ENCODE assay signal across 14 cellular contexts in the genomic region with DNA sequence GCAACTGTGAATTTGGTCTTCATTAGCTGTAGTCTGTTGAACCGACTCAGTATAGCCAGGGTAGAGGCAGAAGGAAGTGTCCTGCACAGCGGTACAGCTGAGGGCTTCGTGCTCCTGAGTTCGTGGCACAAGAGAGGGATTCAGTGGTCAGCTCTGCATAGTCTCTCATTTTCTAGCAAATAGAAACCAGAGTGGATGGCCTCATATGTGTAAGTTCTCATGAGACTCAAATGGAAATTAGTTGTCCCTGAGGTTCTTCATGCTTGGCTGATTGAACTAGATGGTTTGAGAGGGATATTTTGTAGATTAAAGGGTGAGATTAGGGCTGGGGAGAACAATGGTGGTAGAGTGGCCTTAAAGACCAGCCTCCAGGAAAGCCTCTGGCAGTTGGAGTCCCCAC. TPM values are rescaled to one million over a fixed set of nuclear protein-coding genes. Genes with fewer than 3 reads are reported as not detected.
DNase-seq lines count a peak whose midpoint lies in the region; ATAC-seq and TF ChIP-seq lines count a peak whose summit lies in the region.
"Had no signal": no experiment of that assay in that cellular context is flagged by ENCODE, and none has a peak within 500 bp of the region (broad histone marks: within the 10 kb centered on the region; RNA-seq: fewer than 3 reads in every experiment).

No MANE protein-coding gene starts in this region.

- H3K27ac ChIP-seq in WERI-Rb-1, result no peak overlapping the region
- H3K27ac ChIP-seq: neural progenitor cell had no signal

- no peak overlapping the region for H3K4me3 Mint-ChIP-seq in activated T-helper 2 cell treated with anti-CD3 and anti-CD28 coated beads, Interferon-gamma antibody, Interleukin-2, Interleukin-4, amounts not matched to agents 10 μg/mL and 5 μg/mL and 100 μg/mL, durations not matched to agents 14 hours and 24 hours and 36 hours (ENCODE audit: low read depth)
- H3K4me3 Mint-ChIP-seq: activated CD4-positive, alpha-beta memory T cell treated with anti-CD3 and anti-CD28 coated beads, Interleukin-2, amount 10 ng/mL, durations not matched to agents 7 days and 5 days; neural progenitor cell had no signal

- peaks cover 79% of the 10 kb centered on the region for H3K36me3 Mint-ChIP-seq in activated T-helper 2 cell treated with anti-CD3 and anti-CD28 coated beads, Interferon-gamma antibody, Interleukin-2, Interleukin-4, amounts not matched to agents 10 μg/mL and 5 μg/mL and 100 μg/mL, durations not matched to agents 14 hours and 24 hours and 36 hours (ENCODE audit: low read depth)

- no peaks in the 10 kb centered on the region for H3K9me3 ChIP-seq in WERI-Rb-1 (ENCODE audit: severe bottlenecking)
- H3K9me3 ChIP-seq: BE2C had no signal

- no peak for TF ChIP-seq CTCF in WERI-Rb-1 (IDR thresholded peaks at IDR 0.05; ENCODE audit: low read depth, low read length)

- ATAC-seq in GM19438 (IDR thresholded peaks at IDR 0.05; ENCODE audit: low read depth, unreplicated experiment), result peak; percentile 54
- peak; percentile 56 for ATAC-seq in HG03025 (IDR thresholded peaks at IDR 0.05; ENCODE audit: low FRiP score, unreplicated experiment)

- DNase-seq in activated T-helper 2 cell treated with anti-CD3 and anti-CD28 coated beads, Interferon-gamma antibody, Interleukin-2, Interleukin-4, amounts not matched to agents 10 μg/mL and 5 μg/mL and 100 μg/mL, durations not matched to agents 14 hours and 24 hours and 36 hours (ENCODE audit: low spot score), result no peak
- no peak for DNase-seq in WERI-Rb-1
- DNase-seq in activated T-cell treated with anti-CD3 and anti-CD28 coated beads for 4 hours, result no peak
- no peak for DNase-seq in NCI-H1105 treated with DMSO at 0.1 percent for 48 hours (lab: John Stamatoyannopoulos, UW)
- no peak for DNase-seq in T1000 (lab: John Stamatoyannopoulos, UW)
- DNase-seq: activated CD4-positive, alpha-beta memory T cell treated with anti-CD3 and anti-CD28 coated beads, Interleukin-2, amount 10 ng/mL, durations not matched to agents 7 days and 5 days; amniotic stem cell; BE2C; NCI-H2081; stimulated activated CD4-positive, alpha-beta T cell treated with anti-CD3 and anti-CD28 coated beads, Interleukin-2, amount 100 ng/mL, for 24 hours had no signal

- no peaks in the 10 kb centered on the region for H3K27me3 ChIP-seq in WERI-Rb-1 (ENCODE audit: insufficient read depth, low read depth, severe bottlenecking)
- H3K27me3 ChIP-seq: BE2C, neural progenitor cell had no signal

- no peaks in the 10 kb centered on the region for H3K27me3 Mint-ChIP-seq in activated T-helper 2 cell treated with anti-CD3 and anti-CD28 coated beads, Interferon-gamma antibody, Interleukin-2, Interleukin-4, amounts not matched to agents 10 μg/mL and 5 μg/mL and 100 μg/mL, durations not matched to agents 14 hours and 24 hours and 36 hours (ENCODE audit: low read depth)
- H3K27me3 Mint-ChIP-seq: activated CD4-positive, alpha-beta memory T cell treated with anti-CD3 and anti-CD28 coated beads, Interleukin-2, amount 10 ng/mL, durations not matched to agents 7 days and 5 days had no signal

- intact Hi-C loops in activated T-helper 2 cell treated with anti-CD3 and anti-CD28 coated beads, Interferon-gamma antibody, Interleukin-2, Interleukin-4, amounts not matched to agents 10 μg/mL and 5 μg/mL and 100 μg/mL, durations not matched to agents 14 hours and 24 hours and 36 hours (cut with micrococcal nuclease), result no loop called here

- peak overlapping the region; percentile 44 for H3K27ac Mint-ChIP-seq in activated T-helper 2 cell treated with anti-CD3 and anti-CD28 coated beads, Interferon-gamma antibody, Interleukin-2, Interleukin-4, amounts not matched to agents 10 μg/mL and 5 μg/mL and 100 μg/mL, durations not matched to agents 14 hours and 24 hours and 36 hours
- H3K27ac Mint-ChIP-seq: activated CD4-positive, alpha-beta memory T cell treated with anti-CD3 and anti-CD28 coated beads, Interleukin-2, amount 10 ng/mL, durations not matched to agents 7 days and 5 days had no signal

- H3K4me1 Mint-ChIP-seq in activated T-helper 2 cell treated with anti-CD3 and anti-CD28 coated beads, Interferon-gamma antibody, Interleukin-2, Interleukin-4, amounts not matched to agents 10 μg/mL and 5 μg/mL and 100 μg/mL, durations not matched to agents 14 hours and 24 hours and 36 hours (ENCODE audit: low read depth), result peaks cover 35% of the 10 kb centered on the region

- peaks cover 33% of the 10 kb centered on the region for H3K36me3 ChIP-seq in WERI-Rb-1
- H3K36me3 ChIP-seq: neural progenitor cell had no signal

- H3K9me3 Mint-ChIP-seq in activated T-helper 2 cell treated with anti-CD3 and anti-CD28 coated beads, Interferon-gamma antibody, Interleukin-2, Interleukin-4, amounts not matched to agents 10 μg/mL and 5 μg/mL and 100 μg/mL, durations not matched to agents 14 hours and 24 hours and 36 hours, result peaks cover 3% of the 10 kb centered on the region

- peak overlapping the region; percentile 11; the same call in 1 of the 2 replicates for H3K4me3 ChIP-seq in GM08714 (ENCODE audit: low read length)
- no peak overlapping the region for H3K4me3 ChIP-seq in WERI-Rb-1 (ENCODE audit: low read depth, low read length)
- H3K4me3 ChIP-seq: neural progenitor cell had no signal

RNA-seq across cellular contexts. Expression of gene ARHGEF7, which starts 50.5 kb away (rescaled TPM):
- 65.7 and 76.0 TPM in 2 replicates for total RNA-seq in activated T-helper 2 cell treated with anti-CD3 and anti-CD28 coated beads, Interferon-gamma antibody, Interleukin-2, Interleukin-4, amounts not matched to agents 10 μg/mL and 5 μg/mL and 100 μg/mL, durations not matched to agents 14 hours and 24 hours and 36 hours
